In genomic region chr3:196757876-196758739, GRCh38 we compare ENCODE assay signal across 9 cellular contexts. TPM values are rescaled to one million over a fixed set of nuclear protein-coding genes. Genes with fewer than 3 reads are reported as not detected.
DNase-seq lines count a peak whose midpoint lies in the region; ATAC-seq and TF ChIP-seq lines count a peak whose summit lies in the region.
"Had no signal": no experiment of that assay in that cellular context is flagged by ENCODE, and none has a peak within 500 bp of the region (broad histone marks: within the 10 kb centered on the region; RNA-seq: fewer than 3 reads in every experiment).

No MANE protein-coding gene starts in this region.

- DNase-seq in AG08395 (ENCODE audit: low spot score) (peak; percentile 19), astrocyte of the cerebellum (ENCODE audit: low read depth) (peak; percentile 22), left lung (no peak), sciatic nerve (ENCODE audit: low spot score) (no peak), erythroblast (lab: John Stamatoyannopoulos, UW) (no peak), ureter (ENCODE audit: low spot score) (no peak)
- DNase-seq: sigmoid colon had no signal

- H3K4me3 ChIP-seq in HEK293 (ENCODE audit: low read depth, low read length): no peak overlapping the region
- no peak overlapping the region for H3K4me3 ChIP-seq in astrocyte of the cerebellum (ENCODE audit: low read depth, low read length)
- no peak overlapping the region for H3K4me3 ChIP-seq in left lung
- H3K4me3 ChIP-seq: sigmoid colon had no signal

- TF ChIP-seq CTCF in HEK293 (tag by site-specific recombination; IDR thresholded peaks at IDR 0.05): no peak
- no peak for TF ChIP-seq CTCF in astrocyte of the cerebellum (IDR thresholded peaks at IDR 0.05; ENCODE audit: low read depth, low read length, missing control alignments)
- TF ChIP-seq CTCF in left lung (IDR thresholded peaks at IDR 0.05): no peak

- POLR2A ChIA-PET in HEK293 (lab: Yijun Ruan, JAX): no interaction called here

- in situ Hi-C loops in astrocyte of the cerebellum (cut with HindIII; ENCODE audit: low sequenced_read_pairs): no loop called here

- no peak for TF ChIP-seq POLR2A in erythroblast (IDR thresholded peaks at IDR 0.05; ENCODE audit: low read length)

- intact Hi-C loops in left lung (cut with DNase I): no loop called here
- intact Hi-C loops in sciatic nerve (cut with DNase I): no loop called here

- H3K9me3 ChIP-seq in HEK293 (ENCODE audit: control insufficient read depth, insufficient read depth, low read depth, low read length): no peaks in the 10 kb centered on the region
- peaks cover 0 to 18% of the 10 kb centered on the region in 2 donors for H3K9me3 ChIP-seq in left lung

- no peaks in the 10 kb centered on the region for H3K27me3 ChIP-seq in left lung
- H3K27me3 ChIP-seq: sigmoid colon had no signal

- H3K4me1 ChIP-seq in HEK293 (ENCODE audit: control insufficient read depth, insufficient read depth, low read length) (no peaks in the 10 kb centered on the region), left lung (peaks cover 0 to 32% of the 10 kb centered on the region in 2 donors)

- CTCF ChIA-PET in HEK293 (lab: Yijun Ruan, JAX): interaction anchor here (0.7 kb wide), 1 partner anchor 108 kb away, joined by 3 read pairs; no protein-coding TSS in a partner anchor

- H3K36me3 ChIP-seq in HEK293 (ENCODE audit: control insufficient read depth in 2 of 2, insufficient read depth in 1 of 2, low read length in 2 of 2): no peaks in the 10 kb centered on the region
- H3K36me3 ChIP-seq in left lung: peaks cover 0 to 19% of the 10 kb centered on the region in 2 donors
- H3K36me3 ChIP-seq: sigmoid colon had no signal

- H3K27ac ChIP-seq in HEK293 (ENCODE audit: extremely low read depth, low read depth, low read length): no peak overlapping the region
- no peak overlapping the region for H3K27ac ChIP-seq in left lung
- H3K27ac ChIP-seq: sigmoid colon had no signal

- peak; percentile 32 for ATAC-seq in left lung
- no peak for ATAC-seq in sciatic nerve
- ATAC-seq in GM19455 (IDR thresholded peaks at IDR 0.05; ENCODE audit: unreplicated experiment): no peak

TF ChIP-seq in HEK293, 187 proteins besides CTCF, POLR2A, EP300 and RAD21:
- TF ChIP-seq ZNF785 (tag by site-specific recombination; IDR thresholded peaks at IDR 0.05) (no peak), ZFP37 (tag by site-specific recombination; IDR thresholded peaks at IDR 0.05) (0 out of 2 replicates have a peak, but pooled peaks have one; percentile 27), ZNF629 (tag by site-specific recombination; IDR thresholded peaks at IDR 0.05) (peak; percentile 45), ZNF558 (tag by site-specific recombination; IDR thresholded peaks at IDR 0.05) (peak; percentile 61; the same call in 1 of the 2 replicates), ZNF138 (tag by site-specific recombination; IDR thresholded peaks at IDR 0.05; ENCODE audit: borderline replicate concordance) (no peak), ATF2 (tag by site-specific recombination; IDR thresholded peaks at IDR 0.05; ENCODE audit: low read depth) (peak; percentile 82), SETDB1 (IDR thresholded peaks at IDR 0.05; ENCODE audit: insufficient read length, low read length) (peak; percentile 13), ZNF239 (tag by site-specific recombination; IDR thresholded peaks at IDR 0.05) (no peak), ZBTB20 (tag by site-specific recombination; IDR thresholded peaks at IDR 0.05) (no peak), KLF16 (tag by site-specific recombination; IDR thresholded peaks at IDR 0.05) (no peak)
- TF ChIP-seq, protein P1, sequence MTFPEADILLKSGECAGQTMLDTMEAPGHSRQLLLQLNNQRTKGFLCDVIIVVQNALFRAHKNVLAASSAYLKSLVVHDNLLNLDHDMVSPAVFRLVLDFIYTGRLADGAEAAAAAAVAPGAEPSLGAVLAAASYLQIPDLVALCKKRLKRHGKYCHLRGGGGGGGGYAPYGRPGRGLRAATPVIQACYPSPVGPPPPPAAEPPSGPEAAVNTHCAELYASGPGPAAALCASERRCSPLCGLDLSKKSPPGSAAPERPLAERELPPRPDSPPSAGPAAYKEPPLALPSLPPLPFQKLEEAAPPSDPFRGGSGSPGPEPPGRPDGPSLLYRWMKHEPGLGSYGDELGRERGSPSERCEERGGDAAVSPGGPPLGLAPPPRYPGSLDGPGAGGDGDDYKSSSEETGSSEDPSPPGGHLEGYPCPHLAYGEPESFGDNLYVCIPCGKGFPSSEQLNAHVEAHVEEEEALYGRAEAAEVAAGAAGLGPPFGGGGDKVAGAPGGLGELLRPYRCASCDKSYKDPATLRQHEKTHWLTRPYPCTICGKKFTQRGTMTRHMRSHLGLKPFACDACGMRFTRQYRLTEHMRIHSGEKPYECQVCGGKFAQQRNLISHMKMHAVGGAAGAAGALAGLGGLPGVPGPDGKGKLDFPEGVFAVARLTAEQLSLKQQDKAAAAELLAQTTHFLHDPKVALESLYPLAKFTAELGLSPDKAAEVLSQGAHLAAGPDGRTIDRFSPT (tag by site-specific recombination; IDR thresholded peaks at IDR 0.05): 0 out of 2 replicates have a peak, but pooled peaks have one; percentile 20
- TF ChIP-seq, protein P2, sequence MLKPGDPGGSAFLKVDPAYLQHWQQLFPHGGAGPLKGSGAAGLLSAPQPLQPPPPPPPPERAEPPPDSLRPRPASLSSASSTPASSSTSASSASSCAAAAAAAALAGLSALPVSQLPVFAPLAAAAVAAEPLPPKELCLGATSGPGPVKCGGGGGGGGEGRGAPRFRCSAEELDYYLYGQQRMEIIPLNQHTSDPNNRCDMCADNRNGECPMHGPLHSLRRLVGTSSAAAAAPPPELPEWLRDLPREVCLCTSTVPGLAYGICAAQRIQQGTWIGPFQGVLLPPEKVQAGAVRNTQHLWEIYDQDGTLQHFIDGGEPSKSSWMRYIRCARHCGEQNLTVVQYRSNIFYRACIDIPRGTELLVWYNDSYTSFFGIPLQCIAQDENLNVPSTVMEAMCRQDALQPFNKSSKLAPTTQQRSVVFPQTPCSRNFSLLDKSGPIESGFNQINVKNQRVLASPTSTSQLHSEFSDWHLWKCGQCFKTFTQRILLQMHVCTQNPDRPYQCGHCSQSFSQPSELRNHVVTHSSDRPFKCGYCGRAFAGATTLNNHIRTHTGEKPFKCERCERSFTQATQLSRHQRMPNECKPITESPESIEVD (tag by site-specific recombination; IDR thresholded peaks at IDR 0.05): 0 out of 2 replicates have a peak, but pooled peaks have one; percentile 15
TF ChIP-seq in HEK293: peak in this region for 7.

RNA-seq across cellular contexts. Expression of gene PAK2, which starts 18.5 kb away (rescaled TPM):
- 10 to 100 TPM; 71.6 to 87.1 TPM for total RNA-seq in left lung
- total RNA-seq in sciatic nerve: 60.8 TPM
- total RNA-seq in ureter: 55.0 TPM

RNA-seq across cellular contexts. Expression of gene PIGX, which starts 45.9 kb away (rescaled TPM):
- total RNA-seq in left lung: 10 to 100 TPM; 21.7 to 21.9 TPM
- 18.4 TPM for total RNA-seq in sciatic nerve
- 13.4 TPM for total RNA-seq in ureter

RNA-seq across cellular contexts. Expression of gene CEP19, which starts 46.1 kb away (rescaled TPM):
- total RNA-seq in left lung (1 to 10 TPM; 3.1 TPM), sciatic nerve (1.7 TPM), ureter (0.62 TPM)

Comparison
In these comparisons a context has a peak if more than half of its experiments do, and no peak if none do; other contexts are left out.
1. DNase-seq: peak in AG08395 (single experiment) and astrocyte of the cerebellum (single experiment); none in left lung (0 of 2), sciatic nerve (single experiment), erythroblast (0 of 2) and ureter (single experiment).